15 cellular contexts compared by ENCODE assay signal in genomic region chr12:117192057-117192456, GRCh38. TPM values are rescaled to one million over a fixed set of nuclear protein-coding genes. Genes with fewer than 3 reads are reported as not detected.
DNase-seq lines count a peak whose midpoint lies in the region; ATAC-seq and TF ChIP-seq lines count a peak whose summit lies in the region.
"Had no signal": no experiment of that assay in that cellular context is flagged by ENCODE, and none has a peak within 500 bp of the region (broad histone marks: within the 10 kb centered on the region; RNA-seq: fewer than 3 reads in every experiment).

No MANE protein-coding gene starts in this region.

- no peaks in the 10 kb centered on the region for H3K27me3 Mint-ChIP-seq in activated naive CD8-positive, alpha-beta T cell
- no peaks in the 10 kb centered on the region for H3K27me3 Mint-ChIP-seq in activated naive CD8-positive, alpha-beta T cell treated with anti-CD3 and anti-CD28 coated beads for 36 hours

- H3K4me1 Mint-ChIP-seq in activated naive CD8-positive, alpha-beta T cell (ENCODE audit: low read depth) = peaks cover 29% of the 10 kb centered on the region
- peaks cover 20% of the 10 kb centered on the region for H3K4me1 Mint-ChIP-seq in activated naive CD8-positive, alpha-beta T cell treated with anti-CD3 and anti-CD28 coated beads for 36 hours

- no peak overlapping the region for H3K27ac Mint-ChIP-seq in activated naive CD8-positive, alpha-beta T cell
- no peak overlapping the region for H3K27ac Mint-ChIP-seq in activated naive CD8-positive, alpha-beta T cell treated with anti-CD3 and anti-CD28 coated beads for 36 hours
- H3K27ac Mint-ChIP-seq: activated CD8-positive, alpha-beta memory T cell treated with anti-CD3 and anti-CD28 coated beads, Interleukin-2, amount 10 ng/mL, durations not matched to agents 7 days and 5 days had no signal

- H3K27me3 ChIP-seq in foreskin keratinocyte = no peaks in the 10 kb centered on the region
- H3K27me3 ChIP-seq in testis = no peaks in the 10 kb centered on the region

- H3K36me3 Mint-ChIP-seq in activated naive CD8-positive, alpha-beta T cell = peaks cover 4% of the 10 kb centered on the region
- peaks cover 8% of the 10 kb centered on the region for H3K36me3 Mint-ChIP-seq in activated naive CD8-positive, alpha-beta T cell treated with anti-CD3 and anti-CD28 coated beads for 36 hours

- no peaks in the 10 kb centered on the region for H3K36me3 ChIP-seq in testis (ENCODE audit: low read depth, missing control alignments)

- H3K27ac ChIP-seq in foreskin keratinocyte (no peak overlapping the region), testis (no peak overlapping the region)
- H3K27ac ChIP-seq: C4-2B had no signal

- in situ Hi-C loops in SK-MEL-5 (cut with HindIII; ENCODE audit: low pct_unique_long_range_greater_than_20kb, low sequenced_read_pairs) = no loop called here

- WGBS in testis, 2 donors = 77 to 80% methylated on average over 2 of the region's 2 CpGs

- no peak for TF ChIP-seq POLR2A in testis (IDR thresholded peaks at IDR 0.05)

- no peaks in the 10 kb centered on the region for H3K9me3 Mint-ChIP-seq in activated naive CD8-positive, alpha-beta T cell (ENCODE audit: low read depth)
- H3K9me3 Mint-ChIP-seq in activated naive CD8-positive, alpha-beta T cell treated with anti-CD3 and anti-CD28 coated beads for 36 hours = no peaks in the 10 kb centered on the region

- no peak overlapping the region for H3K4me3 ChIP-seq in testis
- H3K4me3 ChIP-seq: lung had no signal

- no peaks in the 10 kb centered on the region for H3K9me3 ChIP-seq in testis

- intact Hi-C loops in testis (cut with DNase I; ENCODE audit: low total_unique reads) = no loop called here

- H3K4me1 ChIP-seq in foreskin keratinocyte (no peaks in the 10 kb centered on the region), testis (no peaks in the 10 kb centered on the region)

- H3K4me3 Mint-ChIP-seq in activated naive CD8-positive, alpha-beta T cell = peak overlapping the region; percentile 86
- no peak overlapping the region for H3K4me3 Mint-ChIP-seq in activated naive CD8-positive, alpha-beta T cell treated with anti-CD3 and anti-CD28 coated beads for 36 hours
- H3K4me3 Mint-ChIP-seq: activated CD8-positive, alpha-beta memory T cell treated with anti-CD3 and anti-CD28 coated beads, Interleukin-2, amount 10 ng/mL, durations not matched to agents 7 days and 5 days had no signal

- TF ChIP-seq CTCF in foreskin keratinocyte (conservative IDR thresholded peaks at IDR 0.05) (no peak), testis (IDR thresholded peaks at IDR 0.05) (no peak)

- DNase-seq in activated naive CD8-positive, alpha-beta T cell treated with anti-CD3 and anti-CD28 coated beads for 36 hours = no peak
- DNase-seq in SK-MEL-5 (ENCODE audit: low read depth, low spot score) (peak; percentile 46), foreskin keratinocyte (peak in 1 of 2 donors; percentile 15), testis (peak; percentile 35), NCI-H345 (lab: John Stamatoyannopoulos, UW) (no peak), HuH-7 (ENCODE audit: low spot score) (no peak)
- DNase-seq: activated CD8-positive, alpha-beta memory T cell treated with anti-CD3 and anti-CD28 coated beads, Interleukin-2, amount 10 ng/mL, durations not matched to agents 7 days and 5 days; hippocampal formation; NCI-H1048; stimulated activated CD4-positive, alpha-beta T cell treated with anti-CD3 and anti-CD28 coated beads, Interleukin-4, amount 100 ng/mL, for 4 hours; SW 1271 had no signal

- ATAC-seq in foreskin keratinocyte = peak; percentile 2
- no peak for ATAC-seq in HG02870 (IDR thresholded peaks at IDR 0.05; ENCODE audit: unreplicated experiment)
- ATAC-seq: activated CD8-positive, alpha-beta memory T cell treated with anti-CD3 and anti-CD28 coated beads, Interleukin-2, amount 10 ng/mL, durations not matched to agents 7 days and 5 days had no signal

RNA-seq across cellular contexts. Expression of gene FBXO21, which starts 1.8 kb away (rescaled TPM):
- total RNA-seq in activated naive CD8-positive, alpha-beta T cell treated with anti-CD3 and anti-CD28 coated beads for 36 hours = 10 to 100 TPM; 24.3 to 25.8 TPM
- total RNA-seq in SK-MEL-5 (2014; rRNA removed; shearing (Covaris generic)) = 45.3 and 60.5 TPM in 2 replicates
- 28.0 and 41.1 TPM in 2 replicates for polyA plus RNA-seq in SK-MEL-5 (2015; cell fraction: cytosol; rRNA removed)
- polyA plus RNA-seq in SK-MEL-5 (2015; cell fraction: nucleus; rRNA removed) = 14.0 and 19.2 TPM in 2 replicates
- total RNA-seq in foreskin keratinocyte = 28.1 and 30.4 TPM in 2 replicates
- 8.0 and 9.3 TPM in 2 replicates for polyA plus RNA-seq in foreskin keratinocyte
- 100 to 1,000 TPM; 290 to 519 TPM for total RNA-seq in testis
- 101 TPM for polyA plus RNA-seq in testis (ENCODE audit: insufficient read depth, low read depth, low replicate concordance)

Comparison
In these comparisons a context has a peak if more than half of its experiments do, and no peak if none do; other contexts are left out.
1. DNase-seq: peak in SK-MEL-5 (single experiment) and testis (single experiment); none in activated naive CD8-positive, alpha-beta T cell treated with anti-CD3 and anti-CD28 coated beads for 36 hours (single experiment), NCI-H345 (single experiment) and HuH-7 (single experiment).